ENCODE assay signal across 11 cellular contexts in the genomic region with DNA sequence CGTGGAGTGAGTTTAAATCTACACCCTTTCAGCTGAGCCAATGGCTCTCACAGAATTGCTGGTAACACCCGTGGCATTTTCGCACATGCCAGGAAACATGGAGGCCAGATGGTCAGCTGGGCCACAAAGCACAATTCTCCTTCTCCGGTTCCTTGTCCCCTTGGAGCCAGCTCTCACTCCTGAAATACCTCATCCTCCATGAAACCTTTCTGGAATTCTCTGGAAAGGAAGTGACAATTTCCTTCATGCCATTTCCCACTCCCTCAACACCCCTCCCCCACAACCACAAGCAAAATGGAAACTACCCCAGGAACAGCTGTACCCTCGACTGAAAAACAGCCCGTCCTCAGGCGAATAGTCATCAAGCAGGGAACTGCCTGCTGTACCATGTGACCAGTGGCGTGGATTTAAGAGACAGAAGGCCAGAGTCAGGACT. TPM values are rescaled to one million over a fixed set of nuclear protein-coding genes. Genes with fewer than 3 reads are reported as not detected.
DNase-seq lines count a peak whose midpoint lies in the region; ATAC-seq, FAIRE-seq and TF ChIP-seq lines count a peak whose summit lies in the region.
"Had no signal": no experiment of that assay in that cellular context is flagged by ENCODE, and none has a peak within 500 bp of the region (broad histone marks: within the 10 kb centered on the region; RNA-seq: fewer than 3 reads in every experiment).

No MANE protein-coding gene starts in this region.

- CTCF ChIA-PET in CD4-positive, alpha-beta memory T cell (lab: Charles Lee; ENCODE audit: partially characterized antibody) = interaction anchor here (0.9 to 9.4 kb wide), 5 partner anchors 24 to 79 kb away, joined by 3 to 118 read pairs (median 5); no protein-coding TSS in a partner anchor

- POLR2A ChIA-PET in CD4-positive, alpha-beta memory T cell (lab: Charles Lee; ENCODE audit: partially characterized antibody) = interaction anchor here (0.8 to 4.9 kb wide), 11 partner anchors 9 to 326 kb away, joined by 3 to 36 read pairs (median 4); partner anchors contain the start of genes AIFM1, ELF4 and RAB33A

- H3K9me3 Mint-ChIP-seq in CD4-positive, alpha-beta memory T cell = peaks cover 0 to 1% (median 0%) of the 10 kb centered on the region in 8 donors
- H3K9me3 Mint-ChIP-seq in astrocyte (ENCODE audit: unreplicated experiment) (no peaks in the 10 kb centered on the region), natural killer cell (no peaks in the 10 kb centered on the region)

- H3K9ac ChIP-seq in astrocyte (ENCODE audit: low read length) = no peak overlapping the region

- intact Hi-C loops in CD4-positive, alpha-beta memory T cell (cut with micrococcal nuclease) = no loop called here
- intact Hi-C loops in natural killer cell (cut with micrococcal nuclease) (loop anchor here (2.0 to 5.0 kb wide), 2 partner anchors 21 to 303 kb away; no protein-coding TSS in a partner anchor), adrenal gland (cut with DNase I) (loop anchor here in 1 of 2 donors (5.0 kb wide), 1 partner anchor 107 kb away; no protein-coding TSS in a partner anchor)

- H3K36me3 ChIP-seq in CD4-positive, alpha-beta memory T cell (ENCODE audit: insufficient read depth, low read length) = peaks cover 6% of the 10 kb centered on the region
- H3K36me3 ChIP-seq in astrocyte (ENCODE audit: insufficient read depth, low read length) (no peaks in the 10 kb centered on the region), adrenal gland (replicated peaks in 1 of 2) (no peaks in the 10 kb centered on the region)

- DNase-seq in CD4-positive, alpha-beta memory T cell = peak in 1 of 5 donors; percentile 56
- DNase-seq in HT1080 (ENCODE audit: low read depth) = peak; percentile 2
- DNase-seq in astrocyte (ENCODE audit: low read depth) = no peak
- DNase-seq in natural killer cell = no peak
- DNase-seq in NCI-H345 (lab: John Stamatoyannopoulos, UW) = no peak
- no peak for DNase-seq in GM19239 (ENCODE audit: insufficient read length, low spot score)
- DNase-seq in adrenal gland = no peak
- DNase-seq: hypothalamus, retina had no signal

- TF ChIP-seq CTCF in astrocyte (IDR thresholded peaks at IDR 0.05; ENCODE audit: insufficient read depth, low read depth, low read length) = no peak
- no peak for TF ChIP-seq CTCF in natural killer cell (IDR thresholded peaks at IDR 0.05)
- TF ChIP-seq CTCF in adrenal gland (IDR thresholded peaks at IDR 0.05) = no peak

- peaks cover 34% of the 10 kb centered on the region for H3K79me2 ChIP-seq in astrocyte (ENCODE audit: insufficient read depth, low read length)

- H4K20me1 ChIP-seq in astrocyte (ENCODE audit: insufficient read depth, low read length) = peaks cover 52% of the 10 kb centered on the region

- 65 to 75% (median 71%) methylated on average over 4 to 8 of the region's 8 CpGs for WGBS in adrenal gland, 4 donors

- H3K27me3 ChIP-seq in CD4-positive, alpha-beta memory T cell (ENCODE audit: insufficient read depth, low read length) = no peaks in the 10 kb centered on the region
- H3K27me3 ChIP-seq in astrocyte (ENCODE audit: insufficient read depth, low read length) (no peaks in the 10 kb centered on the region), adrenal gland (no peaks in the 10 kb centered on the region)

- H3K4me3 Mint-ChIP-seq in CD4-positive, alpha-beta memory T cell = peak overlapping the region; percentile 88 to 94 (median 92)
- peak overlapping the region; percentile 40 for H3K4me3 Mint-ChIP-seq in astrocyte (ENCODE audit: unreplicated experiment)
- peak overlapping the region; percentile 88 for H3K4me3 Mint-ChIP-seq in natural killer cell

- H3K9me3 ChIP-seq in CD4-positive, alpha-beta memory T cell (ENCODE audit: control insufficient read depth in 1 of 2, low read length in 2 of 2) = no peaks in the 10 kb centered on the region
- H3K9me3 ChIP-seq in astrocyte (ENCODE audit: insufficient read depth, low read depth, low read length) = no peaks in the 10 kb centered on the region
- H3K9me3 ChIP-seq in adrenal gland (replicated peaks in 1 of 3) = no peaks in the 10 kb centered on the region

- no peak for FAIRE-seq in astrocyte (lab: Jason Lieb, UNC)
- no peak for FAIRE-seq in GM19239 (lab: Jason Lieb, UNC)
- FAIRE-seq: bronchial epithelial cell had no signal

- no peak overlapping the region for H3K4me2 ChIP-seq in astrocyte (ENCODE audit: low read length)

- peaks cover 0 to 7% of the 10 kb centered on the region in 2 donors for H3K36me3 Mint-ChIP-seq in CD4-positive, alpha-beta memory T cell
- H3K36me3 Mint-ChIP-seq in astrocyte (ENCODE audit: low read depth, unreplicated experiment) = peaks cover 2% of the 10 kb centered on the region
- no peaks in the 10 kb centered on the region for H3K36me3 Mint-ChIP-seq in natural killer cell

- no peaks in the 10 kb centered on the region for H3K27me3 Mint-ChIP-seq in CD4-positive, alpha-beta memory T cell
- H3K27me3 Mint-ChIP-seq in astrocyte (ENCODE audit: low read depth, unreplicated experiment) = no peaks in the 10 kb centered on the region
- H3K27me3 Mint-ChIP-seq in natural killer cell (ENCODE audit: low read depth in 2 of 2) = no peaks in the 10 kb centered on the region

- H3K4me3 ChIP-seq in CD4-positive, alpha-beta memory T cell (ENCODE audit: low read length in 2 of 2) = peak overlapping the region; percentile 72 to 78
- H3K4me3 ChIP-seq in astrocyte (ENCODE audit: insufficient read depth, low read depth, low read length) = no peak overlapping the region
- H3K4me3 ChIP-seq in adrenal gland = no peak overlapping the region

- peak overlapping the region; percentile 78 to 96 (median 93) for H3K27ac Mint-ChIP-seq in CD4-positive, alpha-beta memory T cell
- H3K27ac Mint-ChIP-seq in astrocyte (ENCODE audit: unreplicated experiment) (no peak overlapping the region), natural killer cell (peak overlapping the region; percentile 84 to 88)

- ATAC-seq in natural killer cell (no peak), GM18909 (IDR thresholded peaks at IDR 0.05; ENCODE audit: poor library complexity, unreplicated experiment) (no peak)

- H2AFZ ChIP-seq in astrocyte (ENCODE audit: low read depth, low read length) = no peak overlapping the region

- H3K4me1 Mint-ChIP-seq in CD4-positive, alpha-beta memory T cell = peaks cover 25 to 93% (median 74%) of the 10 kb centered on the region in 4 donors
- H3K4me1 Mint-ChIP-seq in astrocyte (ENCODE audit: low read depth, unreplicated experiment) = peaks cover 39% of the 10 kb centered on the region
- H3K4me1 Mint-ChIP-seq in natural killer cell = peaks cover 66 to 76% of the 10 kb centered on the region in 2 donors

- peak overlapping the region; percentile 70 for H3K27ac ChIP-seq in CD4-positive, alpha-beta memory T cell (ENCODE audit: low read depth, low read length)
- no peak overlapping the region for H3K27ac ChIP-seq in astrocyte (ENCODE audit: low read depth, low read length)
- H3K27ac ChIP-seq in adrenal gland = peak overlapping the region in 1 of 5 donors; percentile 52

- peaks cover 79% of the 10 kb centered on the region for H3K4me1 ChIP-seq in CD4-positive, alpha-beta memory T cell (ENCODE audit: insufficient read depth, low read length)
- H3K4me1 ChIP-seq in astrocyte (ENCODE audit: insufficient read depth, low read length) = peaks cover 8% of the 10 kb centered on the region
- peaks cover 0 to 5% of the 10 kb centered on the region in 2 donors for H3K4me1 ChIP-seq in adrenal gland (replicated peaks in 1 of 2)

- TF ChIP-seq POLR2A in adrenal gland (IDR thresholded peaks at IDR 0.05) = no peak

RNA-seq across cellular contexts. Expression of gene ELF4, which starts 24.7 kb away (rescaled TPM):
- total RNA-seq in CD4-positive, alpha-beta memory T cell = 10 to 100 TPM; 29.8 to 31.3 TPM
- polyA plus RNA-seq in CD4-positive, alpha-beta memory T cell = 10 to 100 TPM in 1 of 2 donors, 1 to 10 TPM in 1; 7.4 to 18.6 TPM
- 13.1 and 18.2 TPM in 2 replicates for total RNA-seq in HT1080 (2014; rRNA removed; shearing (Covaris generic))
- 17.3 and 19.6 TPM in 2 replicates for polyA plus RNA-seq in HT1080 (2015; cell fraction: cytosol; rRNA removed)
- polyA plus RNA-seq in HT1080 (2015; cell fraction: nucleus; rRNA removed) = 11.3 and 12.7 TPM in 2 replicates
- total RNA-seq in astrocyte (30.5 and 31.2 TPM in 2 replicates), natural killer cell (100 to 1,000 TPM in 1 of 3 donors, 10 to 100 TPM in 2; 83.3 to 105 (median 98.7) TPM), adrenal gland (1 to 10 TPM; 2.7 to 8.8 (median 7.5) TPM)
- 1 to 10 TPM; 3.1 to 4.5 (median 3.5) TPM for polyA plus RNA-seq in adrenal gland

Comparison
In these comparisons a context has a peak if more than half of its experiments do, and no peak if none do; other contexts are left out.
1. H3K4me3 ChIP-seq: peak in CD4-positive, alpha-beta memory T cell (2 of 2); none in astrocyte (single experiment) and adrenal gland (0 of 4).
2. H3K4me3 Mint-ChIP-seq: peak in every context shown above with its lines; median percentile 92 in CD4-positive, alpha-beta memory T cell; 88 in natural killer cell; 40 in astrocyte.